In the genomic region with DNA sequence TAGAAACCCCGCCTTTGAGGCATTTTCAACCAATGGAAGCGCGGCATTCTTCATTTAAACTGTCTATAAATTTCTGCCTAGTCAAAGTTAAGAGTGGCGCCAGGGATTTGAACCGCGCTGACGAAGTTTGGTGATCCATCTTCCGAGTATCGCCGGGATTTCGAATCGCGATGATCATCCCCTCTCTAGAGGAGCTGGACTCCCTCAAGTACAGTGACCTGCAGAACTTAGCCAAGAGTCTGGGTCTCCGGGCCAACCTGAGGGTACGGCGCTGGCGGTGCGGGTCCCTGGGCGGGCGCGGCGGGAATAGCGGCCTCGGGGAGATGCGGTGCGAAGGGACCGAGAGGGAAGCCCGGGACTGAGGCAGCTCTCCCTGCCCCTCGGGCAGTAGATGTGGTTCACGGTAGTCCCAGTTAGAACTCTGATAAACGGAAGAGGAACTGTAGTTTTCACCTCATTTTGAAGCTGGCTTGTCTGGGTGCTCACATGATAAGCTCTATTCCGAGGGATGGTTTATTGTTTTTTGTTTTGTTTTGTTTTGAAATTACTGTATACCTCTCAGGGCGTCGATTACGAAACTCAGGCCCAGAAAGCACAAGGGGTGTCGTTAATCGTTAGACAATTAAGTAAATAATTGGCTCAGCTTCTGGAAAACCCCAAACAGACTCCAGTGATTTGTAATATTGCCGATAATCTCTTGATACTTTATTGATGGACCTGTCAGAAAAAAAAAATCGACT, we compare ENCODE assay signal across 8 cellular contexts. TPM values are rescaled to one million over a fixed set of nuclear protein-coding genes. Genes with fewer than 3 reads are reported as not detected.
DNase-seq lines count a peak whose midpoint lies in the region; ATAC-seq and TF ChIP-seq lines count a peak whose summit lies in the region.

A gene with protein sequence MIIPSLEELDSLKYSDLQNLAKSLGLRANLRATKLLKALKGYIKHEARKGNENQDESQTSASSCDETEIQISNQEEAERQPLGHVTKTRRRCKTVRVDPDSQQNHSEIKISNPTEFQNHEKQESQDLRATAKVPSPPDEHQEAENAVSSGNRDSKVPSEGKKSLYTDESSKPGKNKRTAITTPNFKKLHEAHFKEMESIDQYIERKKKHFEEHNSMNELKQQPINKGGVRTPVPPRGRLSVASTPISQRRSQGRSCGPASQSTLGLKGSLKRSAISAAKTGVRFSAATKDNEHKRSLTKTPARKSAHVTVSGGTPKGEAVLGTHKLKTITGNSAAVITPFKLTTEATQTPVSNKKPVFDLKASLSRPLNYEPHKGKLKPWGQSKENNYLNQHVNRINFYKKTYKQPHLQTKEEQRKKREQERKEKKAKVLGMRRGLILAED (plus strand): TSS at position 94 of the 740 bp plus-strand sequence. CDS start 77 bp downstream, at position 171.

- H3K4me1 ChIP-seq in lower lobe of right lung (peaks cover 15% of the 10 kb centered on the region), tibial nerve (peaks cover 0 to 20% (median 7%) of the 10 kb centered on the region in 4 donors)

- H3K9me3 Mint-ChIP-seq in chondrocyte (ENCODE audit: low read depth): no peaks in the 10 kb centered on the region

- intact Hi-C loops in lower lobe of right lung (cut with DNase I): no loop called here

- H3K4me1 Mint-ChIP-seq in chondrocyte (ENCODE audit: low read depth): peaks cover 28% of the 10 kb centered on the region

- H3K36me3 ChIP-seq in lower lobe of right lung: no peaks in the 10 kb centered on the region
- no peaks in the 10 kb centered on the region for H3K36me3 ChIP-seq in tibial nerve

- H3K27ac ChIP-seq in lower lobe of right lung (peak within 1 kb of the TSS; percentile 72), tibial nerve (peak within 1 kb of the TSS in 3 of 4 donors; percentile 56 to 69 (median 68))

- H3K27ac Mint-ChIP-seq in chondrocyte (ENCODE audit: unreplicated experiment): peak within 1 kb of the TSS; percentile 95

- 0 to 1% methylated on average over 38 to 39 of the region's 39 CpGs for WGBS in tibial nerve, 2 donors

- H3K4me3 ChIP-seq in lower lobe of right lung (peak within 1 kb of the TSS; percentile 99), tibial nerve (peak within 1 kb of the TSS; percentile 79 to 85 (median 82))

- TF ChIP-seq POLR2A in GM15510 (IDR thresholded peaks at IDR 0.05; ENCODE audit: borderline replicate concordance, extremely low read depth, insufficient read length) (peak; percentile 55), tibial nerve (IDR thresholded peaks at IDR 0.05) (peak in 1 of 2 donors; percentile 48)

- ATAC-seq in HG02885 (IDR thresholded peaks at IDR 0.05; ENCODE audit: poor library complexity, unreplicated experiment) (peak; percentile 2), lower lobe of right lung (peak; percentile 11 to 29)

- peak; percentile 71 for DNase-seq in ACHN
- DNase-seq in NOMO-1 treated with DMSO at 0.1 percent for 48 hours (lab: John Stamatoyannopoulos, UW; ENCODE audit: unreplicated experiment): peak; percentile 54
- DNase-seq in chondrocyte (ENCODE audit: low spot score): no peak
- no peak for DNase-seq in lower lobe of right lung
- no peak for DNase-seq in tibial nerve (ENCODE audit: low spot score in 2 of 2)
- no peak for DNase-seq in DMS 273 (lab: John Stamatoyannopoulos, UW; ENCODE audit: unreplicated experiment)

- H3K27me3 ChIP-seq in lower lobe of right lung (ENCODE audit: low read depth) (no peaks in the 10 kb centered on the region), tibial nerve (no peaks in the 10 kb centered on the region)

- H3K27me3 Mint-ChIP-seq in chondrocyte (ENCODE audit: low read depth): no peaks in the 10 kb centered on the region

- TF ChIP-seq CTCF in chondrocyte (IDR thresholded peaks at IDR 0.05): no peak
- no peak for TF ChIP-seq CTCF in lower lobe of right lung (IDR thresholded peaks at IDR 0.05)
- no peak for TF ChIP-seq CTCF in tibial nerve (IDR thresholded peaks at IDR 0.05)

- no peak for TF ChIP-seq EP300 in tibial nerve (IDR thresholded peaks at IDR 0.05)

- H3K9me3 ChIP-seq in lower lobe of right lung (no peaks in the 10 kb centered on the region), tibial nerve (no peaks in the 10 kb centered on the region)

- peak within 1 kb of the TSS; percentile 97 for H3K4me3 Mint-ChIP-seq in chondrocyte (ENCODE audit: unreplicated experiment)

- in situ Hi-C loops in ACHN (cut with HindIII; ENCODE audit: low pct_ligation_motif_present, low pct_unique_long_range_greater_than_20kb, low sequenced_read_pairs): no loop called here

- no peaks in the 10 kb centered on the region for H3K36me3 Mint-ChIP-seq in chondrocyte (ENCODE audit: low read depth)

RNA-seq across cellular contexts. Expression of the gene that starts here (rescaled TPM):
- total RNA-seq in chondrocyte (12.9 to 15.7 TPM (median 12.9 TPM) in 3 replicates), lower lobe of right lung (7.0 TPM), tibial nerve (10 to 100 TPM in 1 of 4 donors, 1 to 10 TPM in 2, under 1 TPM in 1; 0.39 to 21.0 (median 2.5) TPM)

Comparison
In these comparisons a context has a peak if more than half of its experiments do, and no peak if none do; other contexts are left out.
1. DNase-seq: peak in ACHN (single experiment) and NOMO-1 treated with DMSO at 0.1 percent for 48 hours (single experiment); none in chondrocyte (single experiment), lower lobe of right lung (single experiment), tibial nerve (0 of 2) and DMS 273 (single experiment).